15 cellular contexts compared by ENCODE assay signal in the genomic region with DNA sequence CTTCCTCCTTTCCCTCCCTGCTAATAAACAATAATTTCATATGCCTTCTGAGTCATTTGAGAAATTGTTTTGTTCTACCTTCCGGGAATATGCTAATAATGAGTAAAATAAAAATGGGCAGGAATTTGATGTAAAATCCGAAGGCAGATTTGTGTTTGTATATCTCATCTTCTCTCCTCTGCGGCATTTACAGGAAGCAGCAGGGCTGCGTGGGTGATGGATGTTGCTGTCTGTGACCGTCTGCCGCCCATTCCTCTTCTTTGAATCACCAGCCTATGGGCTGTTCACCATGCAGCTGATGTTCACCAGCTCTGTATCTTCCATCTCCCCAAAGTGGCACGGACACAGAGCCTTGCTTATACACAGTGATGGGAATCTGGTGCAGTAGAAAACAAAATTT.
DNase-seq lines count a peak whose midpoint lies in the region; ATAC-seq and TF ChIP-seq lines count a peak whose summit lies in the region.
"Had no signal": no experiment of that assay in that cellular context is flagged by ENCODE, and none has a peak within 500 bp of the region (broad histone marks: within the 10 kb centered on the region; RNA-seq: fewer than 3 reads in every experiment).

No MANE protein-coding gene starts in this region.

- peak overlapping the region; percentile 67 for H3K4me3 Mint-ChIP-seq in HFFc6
- H3K4me3 Mint-ChIP-seq: activated T-helper 1 cell treated with anti-CD3 and anti-CD28 coated beads, Interleukin-12 subunit alpha, Interleukin-12 subunit beta, Interleukin-2, Interleukin-4 antibody, amounts not matched to agents 30 ng/mL and 10 ng/mL and 1 ng/mL, durations not matched to agents 14 hours and 24 hours and 36 hours; CD8-positive, alpha-beta T cell; stimulated activated naive CD8-positive, alpha-beta T cell treated with anti-CD3 and anti-CD28 coated beads, Interleukin-15, Interleukin-2, amounts not matched to agents 100 ng/mL and 50 ng/mL, for 24 hours had no signal

- H3K36me3 Mint-ChIP-seq in HFFc6 (ENCODE audit: low read depth): 0 out of 2 replicates have a peak, but pooled peaks cover 9% of the 10 kb centered on the region
- H3K36me3 Mint-ChIP-seq: CD8-positive, alpha-beta T cell had no signal

- ATAC-seq in HG03520 (IDR thresholded peaks at IDR 0.05; ENCODE audit: unreplicated experiment): no peak
- ATAC-seq: activated CD4-positive, CD25-positive, alpha-beta regulatory T cell treated with anti-CD3 and anti-CD28 coated beads, Interleukin-2, amount 50 U/mL, for 24 hours; CD8-positive, alpha-beta T cell; psoas muscle had no signal

- no peaks in the 10 kb centered on the region for H3K9me3 Mint-ChIP-seq in HFFc6
- H3K9me3 Mint-ChIP-seq: activated T-helper 1 cell treated with anti-CD3 and anti-CD28 coated beads, Interleukin-12 subunit alpha, Interleukin-12 subunit beta, Interleukin-2, Interleukin-4 antibody, amounts not matched to agents 30 ng/mL and 10 ng/mL and 1 ng/mL, durations not matched to agents 14 hours and 24 hours and 36 hours; CD8-positive, alpha-beta T cell; stimulated activated naive CD8-positive, alpha-beta T cell treated with anti-CD3 and anti-CD28 coated beads, Interleukin-15, Interleukin-2, amounts not matched to agents 100 ng/mL and 50 ng/mL, for 24 hours had no signal

- H3K27ac Mint-ChIP-seq in HFFc6: peak overlapping the region; percentile 76
- H3K27ac Mint-ChIP-seq: activated T-helper 1 cell treated with anti-CD3 and anti-CD28 coated beads, Interleukin-12 subunit alpha, Interleukin-12 subunit beta, Interleukin-2, Interleukin-4 antibody, amounts not matched to agents 30 ng/mL and 10 ng/mL and 1 ng/mL, durations not matched to agents 14 hours and 24 hours and 36 hours; CD8-positive, alpha-beta T cell; stimulated activated naive CD8-positive, alpha-beta T cell treated with anti-CD3 and anti-CD28 coated beads, Interleukin-15, Interleukin-2, amounts not matched to agents 100 ng/mL and 50 ng/mL, for 24 hours had no signal

- TF ChIP-seq CTCF in AG09309 (IDR thresholded peaks at IDR 0.05; ENCODE audit: control insufficient read depth, insufficient read depth, low read depth, low read length, missing control alignments) (no peak), HFFc6 (IDR thresholded peaks at IDR 0.05) (no peak), choroid plexus epithelial cell (conservative IDR thresholded peaks at IDR 0.05; ENCODE audit: low read depth, low read length) (no peak)

- H3K4me1 Mint-ChIP-seq in HFFc6 (ENCODE audit: low read depth): peaks cover 46% of the 10 kb centered on the region

- H3K27me3 Mint-ChIP-seq in HFFc6 (ENCODE audit: insufficient read depth): no peaks in the 10 kb centered on the region; the same call in 1 of the 2 replicates

- DNase-seq in AG09309 (ENCODE audit: low read depth) (peak; percentile 49), HFFc6 (peak; percentile 74), choroid plexus epithelial cell (ENCODE audit: low read depth) (peak; percentile 74), myocyte (ENCODE audit: low read depth) (peak; percentile 69), germinal center (ENCODE audit: low spot score) (no peak)
- DNase-seq in stimulated activated CD4-positive, alpha-beta T cell treated with anti-CD3 and anti-CD28 coated beads, Interleukin-4, amount 100 ng/mL, for 4 hours: no peak
- no peak for DNase-seq in stimulated activated CD4-positive, alpha-beta T cell treated with anti-CD3 and anti-CD28 coated beads, Interleukin-2, amount 100 ng/mL, for 48 hours
- DNase-seq: CD8-positive, alpha-beta T cell; psoas muscle; stimulated activated CD4-positive, alpha-beta T cell treated with anti-CD3 and anti-CD28 coated beads, Interleukin-4, amount 100 ng/mL, for 24 hours had no signal

- no peak overlapping the region for H3K4me3 ChIP-seq in AG09309 (ENCODE audit: control insufficient read depth, low read depth, low read length)
- H3K4me3 ChIP-seq in choroid plexus epithelial cell (ENCODE audit: low read depth, low read length): no peak overlapping the region
- H3K4me3 ChIP-seq: ascending aorta, psoas muscle had no signal

Comparison
In these comparisons a context has a peak if more than half of its experiments do, and no peak if none do; other contexts are left out.
1. DNase-seq: peak in AG09309 (single experiment), HFFc6 (single experiment), choroid plexus epithelial cell (single experiment) and myocyte (single experiment); none in stimulated activated CD4-positive, alpha-beta T cell treated with anti-CD3 and anti-CD28 coated beads, Interleukin-4, amount 100 ng/mL, for 4 hours (0 of 2), germinal center (single experiment) and stimulated activated CD4-positive, alpha-beta T cell treated with anti-CD3 and anti-CD28 coated beads, Interleukin-2, amount 100 ng/mL, for 48 hours (0 of 2).